ENCODE assay signal across 8 cellular contexts in genomic region chr12:56129914-56130495, GRCh38. TPM values are rescaled to one million over a fixed set of nuclear protein-coding genes. Genes with fewer than 3 reads are reported as not detected.
A peak's percentile ranks its signal among the peaks of the same experiment; 100 is the strongest.
DNase-seq lines count a peak whose midpoint lies in the region; ATAC-seq and TF ChIP-seq lines count a peak whose summit lies in the region.
"Not testable (repeated sequence)": the region's sequence is repeated elsewhere in the genome, so short reads cannot be mapped to it uniquely, and the experiment has no call there.

No MANE protein-coding gene starts in this region.

- 56 to 68% (median 64%) methylated on average over 21 to 22 of the region's 22 CpGs for WGBS in spleen, 5 donors

- peak overlapping the region; percentile 89 for H3K4me2 ChIP-seq in GM23338

- H3K4me3 Mint-ChIP-seq in GM23338: peak overlapping the region; percentile 98
- peak overlapping the region; percentile 97 for H3K4me3 Mint-ChIP-seq in activated naive CD4-positive, alpha-beta T cell treated with anti-CD3 and anti-CD28 coated beads, Interleukin-2, amount 10 ng/mL, durations not matched to agents 7 days and 5 days
- H3K4me3 Mint-ChIP-seq in naive thymus-derived CD4-positive, alpha-beta T cell: peak overlapping the region; percentile 95 to 100 (median 98)

- not testable (repeated sequence) for H3K27me3 ChIP-seq in A673 (replicated peaks; ENCODE audit: insufficient read depth, low read depth, low read length, poor library complexity); GM23338 (ENCODE audit: insufficient read depth); Peyer's patch; effector memory CD4-positive, alpha-beta T cell (replicated peaks; ENCODE audit: control insufficient read depth, insufficient read depth, low read length, poor library complexity, severe bottlenecking); iPS-15b (ENCODE audit: control insufficient read depth, insufficient read depth, low read length); naive thymus-derived CD4-positive, alpha-beta T cell (ENCODE audit: control insufficient read depth in 2 of 2, insufficient read depth in 2 of 2, low read length in 2 of 2); spleen (replicated peaks in 1 of 7)

- H3F3A ChIP-seq in GM23338 (replicated peaks; ENCODE audit: low read depth): not testable (repeated sequence)

- CTCF ChIA-PET in A673 (lab: Charles Lee): not testable (repeated sequence)
- CTCF ChIA-PET in activated naive CD4-positive, alpha-beta T cell treated with anti-CD3 and anti-CD28 coated beads, Interleukin-2, amount 10 ng/mL, durations not matched to agents 7 days and 5 days (lab: Charles Lee): interaction anchor here (0.6 to 2.7 kb wide), 2 partner anchors 11 to 14 kb away, joined by 3 to 20 read pairs; partner anchors contain the start of gene ZC3H10
- CTCF ChIA-PET in naive thymus-derived CD4-positive, alpha-beta T cell (lab: Charles Lee): interaction anchor here (0.5 to 5.2 kb wide), 6 partner anchors 10 to 372 kb away, joined by 3 to 37 read pairs (median 7); partner anchors contain the start of gene SMARCC2

- peaks cover 50% of the 10 kb centered on the region for H3K36me3 Mint-ChIP-seq in GM23338 (ENCODE audit: low read depth)
- peaks cover 57% of the 10 kb centered on the region for H3K36me3 Mint-ChIP-seq in activated naive CD4-positive, alpha-beta T cell treated with anti-CD3 and anti-CD28 coated beads, Interleukin-2, amount 10 ng/mL, durations not matched to agents 7 days and 5 days
- H3K36me3 Mint-ChIP-seq in naive thymus-derived CD4-positive, alpha-beta T cell: peaks cover 10 to 47% (median 37%) of the 10 kb centered on the region in 5 donors

- TF ChIP-seq CTCF in A673 (conservative IDR thresholded peaks at IDR 0.05; ENCODE audit: low read depth, low read length); GM23338 (conservative IDR thresholded peaks at IDR 0.05; ENCODE audit: low read depth in 2 of 2); Peyer's patch (IDR thresholded peaks at IDR 0.05); spleen (IDR thresholded peaks at IDR 0.05 in 8 of 11, conservative IDR thresholded peaks at IDR 0.05 in 3 of 11): not testable (repeated sequence)

- H3K27ac Mint-ChIP-seq in GM23338: not testable (repeated sequence)
- H3K27ac Mint-ChIP-seq in activated naive CD4-positive, alpha-beta T cell treated with anti-CD3 and anti-CD28 coated beads, Interleukin-2, amount 10 ng/mL, durations not matched to agents 7 days and 5 days: peak overlapping the region; percentile 94
- H3K27ac Mint-ChIP-seq in naive thymus-derived CD4-positive, alpha-beta T cell: peak overlapping the region; percentile 86 to 97 (median 91)

- POLR2A ChIA-PET in A673 (lab: Charles Lee; ENCODE audit: low non-redundant PET): not testable (repeated sequence)
- POLR2A ChIA-PET in naive thymus-derived CD4-positive, alpha-beta T cell (lab: Charles Lee): interaction anchor here (0.6 to 13.1 kb wide), 10 partner anchors 12 to 209 kb away, joined by 3 to 192 read pairs (median 4); partner anchors contain the start of genes IL23A, MYL6, MYL6B and RPL41

- H3K27ac ChIP-seq in A673 (ENCODE audit: low read depth, low read length, poor library complexity, severe bottlenecking) (peak overlapping the region; percentile 74), Peyer's patch (peak overlapping the region; percentile 18 to 96 (median 91)), spleen (peak overlapping the region; percentile 82 to 94 (median 90))
- H3K27ac ChIP-seq in GM23338 (ENCODE audit: low read depth): not testable (repeated sequence)
- peak overlapping the region; percentile 76 for H3K27ac ChIP-seq in effector memory CD4-positive, alpha-beta T cell (ENCODE audit: insufficient read depth, low read length, poor library complexity, severe bottlenecking)
- peak overlapping the region; percentile 84 for H3K27ac ChIP-seq in naive thymus-derived CD4-positive, alpha-beta T cell (ENCODE audit: low read depth, low read length)

- not testable (repeated sequence) for H3K9me3 Mint-ChIP-seq in GM23338; activated naive CD4-positive, alpha-beta T cell treated with anti-CD3 and anti-CD28 coated beads, Interleukin-2, amount 10 ng/mL, durations not matched to agents 7 days and 5 days; naive thymus-derived CD4-positive, alpha-beta T cell

- peaks cover 13% of the 10 kb centered on the region; the same call in 1 of the 2 replicates for H4K20me1 ChIP-seq in GM23338 (replicated peaks; ENCODE audit: insufficient read depth)

- not testable (repeated sequence) for H3K27me3 Mint-ChIP-seq in GM23338 (ENCODE audit: insufficient read depth, low read depth, poor library complexity); activated naive CD4-positive, alpha-beta T cell treated with anti-CD3 and anti-CD28 coated beads, Interleukin-2, amount 10 ng/mL, durations not matched to agents 7 days and 5 days; naive thymus-derived CD4-positive, alpha-beta T cell

- H3K4me1 Mint-ChIP-seq in GM23338: peaks cover 30% of the 10 kb centered on the region
- peaks cover 75% of the 10 kb centered on the region for H3K4me1 Mint-ChIP-seq in activated naive CD4-positive, alpha-beta T cell treated with anti-CD3 and anti-CD28 coated beads, Interleukin-2, amount 10 ng/mL, durations not matched to agents 7 days and 5 days
- peaks cover 40 to 71% (median 63%) of the 10 kb centered on the region in 7 donors for H3K4me1 Mint-ChIP-seq in naive thymus-derived CD4-positive, alpha-beta T cell

- not testable (repeated sequence) for DNase-seq in A673 (ENCODE audit: low spot score); GM23338 (ENCODE audit: low spot score); Peyer's patch; activated naive CD4-positive, alpha-beta T cell treated with anti-CD3 and anti-CD28 coated beads, Interleukin-2, amount 10 ng/mL, durations not matched to agents 7 days and 5 days; effector memory CD4-positive, alpha-beta T cell; naive thymus-derived CD4-positive, alpha-beta T cell; spleen

- H3K9me3 ChIP-seq in A673 (ENCODE audit: low read depth, low read length, poor library complexity, severe bottlenecking); Peyer's patch; effector memory CD4-positive, alpha-beta T cell (ENCODE audit: control insufficient read depth, low read length); iPS-15b (ENCODE audit: control insufficient read depth, insufficient read depth, low read length); naive thymus-derived CD4-positive, alpha-beta T cell (ENCODE audit: control insufficient read depth in 2 of 3, low read length in 3 of 3); spleen: not testable (repeated sequence)

- H3K4me1 ChIP-seq in A673 (ENCODE audit: insufficient read depth, low read length, poor library complexity, severe bottlenecking) (peaks cover 21% of the 10 kb centered on the region), GM23338 (ENCODE audit: insufficient read depth) (peaks cover 17% of the 10 kb centered on the region), Peyer's patch (peaks cover 4 to 35% (median 17%) of the 10 kb centered on the region in 4 donors), iPS-15b (ENCODE audit: control insufficient read depth, insufficient read depth, low read length) (peaks cover 12% of the 10 kb centered on the region), spleen (peaks cover 37 to 72% (median 52%) of the 10 kb centered on the region in 6 donors)
- H3K4me1 ChIP-seq in effector memory CD4-positive, alpha-beta T cell (ENCODE audit: control insufficient read depth, insufficient read depth, low read length, poor library complexity, severe bottlenecking): peaks cover 34% of the 10 kb centered on the region
- peaks cover 39 to 55% of the 10 kb centered on the region in 2 donors for H3K4me1 ChIP-seq in naive thymus-derived CD4-positive, alpha-beta T cell (ENCODE audit: control insufficient read depth in 2 of 2, insufficient read depth in 2 of 2, low read length in 2 of 2)

- not testable (repeated sequence) for H2AFZ ChIP-seq in GM23338

- H3K4me3 ChIP-seq in A673 (ENCODE audit: low read depth, low read length, poor library complexity, severe bottlenecking) (peak overlapping the region; percentile 72), GM23338 (peak overlapping the region; percentile 89), Peyer's patch (peak overlapping the region in 3 of 4 donors; percentile 79 to 93 (median 82)), iPS-15b (ENCODE audit: low read depth, low read length) (peak overlapping the region; percentile 93), spleen (peak overlapping the region; percentile 50 to 94 (median 79))
- H3K4me3 ChIP-seq in effector memory CD4-positive, alpha-beta T cell (ENCODE audit: insufficient read depth, low read depth, low read length, poor library complexity, severe bottlenecking): peak overlapping the region; percentile 71
- peak overlapping the region; percentile 77 for H3K4me3 ChIP-seq in naive thymus-derived CD4-positive, alpha-beta T cell (ENCODE audit: low read length)

- not testable (repeated sequence) for BruUV-seq in A673 (replicated peaks; lab: Mats Ljungman, UMichigan)

- H3K36me3 ChIP-seq in A673 (ENCODE audit: insufficient read depth, low read length, poor library complexity, severe bottlenecking) (peaks cover 42% of the 10 kb centered on the region), GM23338 (ENCODE audit: insufficient read depth) (peaks cover 30% of the 10 kb centered on the region), Peyer's patch (peaks cover 0 to 41% (median 0%) of the 10 kb centered on the region in 3 donors), iPS-15b (ENCODE audit: control insufficient read depth, insufficient read depth, low read length) (peaks cover 31% of the 10 kb centered on the region), spleen (peaks cover 3 to 49% (median 46%) of the 10 kb centered on the region in 6 donors)
- H3K36me3 ChIP-seq in effector memory CD4-positive, alpha-beta T cell (ENCODE audit: control insufficient read depth, insufficient read depth, low read length): peaks cover 49% of the 10 kb centered on the region
- peaks cover 39 to 54% (median 44%) of the 10 kb centered on the region in 3 experiments for H3K36me3 ChIP-seq in naive thymus-derived CD4-positive, alpha-beta T cell (ENCODE audit: control insufficient read depth in 2 of 3, insufficient read depth in 3 of 3, low read length in 3 of 3)

- peak overlapping the region; percentile 61 for H3K9ac ChIP-seq in iPS-15b (ENCODE audit: low read depth, low read length)

- intact Hi-C loops in A673 (cut with micrococcal nuclease; ENCODE audit: unreplicated experiment): loop anchor here (2.0 kb wide), 1 partner anchor 27 kb away; no protein-coding TSS in a partner anchor
- intact Hi-C loops in naive thymus-derived CD4-positive, alpha-beta T cell (cut with micrococcal nuclease): loop anchor here in 1 of 2 donors (1.0 to 5.0 kb wide), 5 partner anchors 8 to 957 kb away; partner anchors contain the start of genes MYL6B, NAB2, STAT2 and TIMELESS
- intact Hi-C loops in spleen (cut with DNase I; ENCODE audit: low total_unique reads): not testable (repeated sequence)

- H3K9me2 ChIP-seq in GM23338 (ENCODE audit: insufficient read depth): not testable (repeated sequence)

- not testable (repeated sequence) for TF ChIP-seq POLR2A in Peyer's patch (IDR thresholded peaks at IDR 0.05); spleen (IDR thresholded peaks at IDR 0.05)

- peaks cover 21% of the 10 kb centered on the region for H3K79me2 ChIP-seq in GM23338 (replicated peaks; ENCODE audit: insufficient read depth)

- not testable (repeated sequence) for ATAC-seq in GM23338; naive thymus-derived CD4-positive, alpha-beta T cell

RNA-seq across cellular contexts. Expression of gene ESYT1, which starts 1.9 kb away (rescaled TPM):
- total RNA-seq in A673 (2021) (90.0 and 107 TPM in 2 replicates), Peyer's patch (10 to 100 TPM; 36.3 to 62.7 (median 53.2) TPM), spleen (100 to 1,000 TPM in 6 of 7 donors, 10 to 100 TPM in 1; 89.0 to 112 (median 107) TPM)
- total RNA-seq in GM23338 (2014; rRNA removed; shearing (Covaris generic)): 97.2 and 142 TPM in 2 replicates
- polyA plus RNA-seq in GM23338 (2016; fragmentation: Nextera tagmentation; extraction: Ambion mirVana) (23.3 and 26.2 TPM in 2 replicates), spleen (10 to 100 TPM; 20.2 to 39.8 (median 33.2) TPM)
- 100 to 1,000 TPM; 121 to 300 (median 221) TPM for total RNA-seq in naive thymus-derived CD4-positive, alpha-beta T cell
- 100 to 1,000 TPM; 282 to 353 TPM for polyA plus RNA-seq in naive thymus-derived CD4-positive, alpha-beta T cell

RNA-seq across cellular contexts. Expression of gene ZC3H10, which starts 11.9 kb away (rescaled TPM):
- 11.8 and 14.4 TPM in 2 replicates for total RNA-seq in A673 (2021)
- total RNA-seq in GM23338 (2014; rRNA removed; shearing (Covaris generic)): 4.2 and 5.4 TPM in 2 replicates
- polyA plus RNA-seq in GM23338 (2016; fragmentation: Nextera tagmentation; extraction: Ambion mirVana): 2.2 and 2.7 TPM in 2 replicates
- 1 to 10 TPM; 2.0 to 5.5 (median 3.8) TPM for total RNA-seq in Peyer's patch
- total RNA-seq in naive thymus-derived CD4-positive, alpha-beta T cell: 10 to 100 TPM in 3 of 5 experiments, 1 to 10 TPM in 2; 7.8 to 16.3 (median 13.3) TPM
- polyA plus RNA-seq in naive thymus-derived CD4-positive, alpha-beta T cell: 1 to 10 TPM; 2.4 to 4.1 TPM
- 10 to 100 TPM in 4 of 7 donors, 1 to 10 TPM in 3; 7.4 to 13.6 (median 10.5) TPM for total RNA-seq in spleen
- 1 to 10 TPM; 1.5 to 4.0 (median 2.5) TPM for polyA plus RNA-seq in spleen

RNA-seq across cellular contexts. Expression of gene RPL41, which starts 13.6 kb away (rescaled TPM):
- total RNA-seq in A673 (2021) (3,332 and 3,475 TPM in 2 replicates), Peyer's patch (1,000 to 10,000 TPM; 1,852 to 2,996 (median 2,194) TPM), spleen (1,000 to 10,000 TPM; 2,138 to 3,021 (median 2,534) TPM)
- 1,633 and 2,039 TPM in 2 replicates for total RNA-seq in GM23338 (2014; rRNA removed; shearing (Covaris generic))
- polyA plus RNA-seq in GM23338 (2016; fragmentation: Nextera tagmentation; extraction: Ambion mirVana) (3,858 and 3,875 TPM in 2 replicates), spleen (1,000 to 10,000 TPM; 7,053 to 9,352 (median 7,491) TPM)
- 1,000 to 10,000 TPM; 3,787 to 6,048 (median 5,952) TPM for total RNA-seq in naive thymus-derived CD4-positive, alpha-beta T cell
- polyA plus RNA-seq in naive thymus-derived CD4-positive, alpha-beta T cell: over 10,000 TPM in 1 of 2 donors, 1,000 to 10,000 TPM in 1; 6,745 to 10,251 TPM

RNA-seq across cellular contexts. Expression of gene MYL6B, which starts 22.4 kb away (rescaled TPM):
- total RNA-seq in A673 (2021) (180 and 181 TPM in 2 replicates), Peyer's patch (10 to 100 TPM; 16.0 to 46.2 (median 21.3) TPM), spleen (100 to 1,000 TPM in 1 of 7 donors, 10 to 100 TPM in 6; 17.1 to 101 (median 35.7) TPM)
- total RNA-seq in GM23338 (2014; rRNA removed; shearing (Covaris generic)): 96.9 and 103 TPM in 2 replicates
- polyA plus RNA-seq in GM23338 (2016; fragmentation: Nextera tagmentation; extraction: Ambion mirVana) (164 and 170 TPM in 2 replicates), spleen (10 to 100 TPM; 50.1 to 69.1 (median 57.0) TPM)
- 10 to 100 TPM in 2 of 5 experiments, 1 to 10 TPM in 3; 3.7 to 60.3 (median 8.9) TPM for total RNA-seq in naive thymus-derived CD4-positive, alpha-beta T cell
- polyA plus RNA-seq in naive thymus-derived CD4-positive, alpha-beta T cell: 1 to 10 TPM; 5.6 to 6.7 TPM

RNA-seq across cellular contexts. Expression of gene PA2G4, which starts 25.6 kb away (rescaled TPM):
- 302 and 327 TPM in 2 replicates for total RNA-seq in A673 (2021)
- 231 and 237 TPM in 2 replicates for total RNA-seq in GM23338 (2014; rRNA removed; shearing (Covaris generic))
- 349 and 373 TPM in 2 replicates for polyA plus RNA-seq in GM23338 (2016; fragmentation: Nextera tagmentation; extraction: Ambion mirVana)
- total RNA-seq in Peyer's patch: 100 to 1,000 TPM in 1 of 4 donors, 10 to 100 TPM in 3; 34.3 to 221 (median 48.7) TPM
- total RNA-seq in naive thymus-derived CD4-positive, alpha-beta T cell: 100 to 1,000 TPM in 3 of 5 experiments, 10 to 100 TPM in 2; 61.7 to 254 (median 109) TPM
- 100 to 1,000 TPM; 216 to 218 TPM for polyA plus RNA-seq in naive thymus-derived CD4-positive, alpha-beta T cell
- total RNA-seq in spleen: 10 to 100 TPM; 70.5 to 92.8 (median 78.0) TPM
- 10 to 100 TPM; 52.8 to 74.1 (median 71.0) TPM for polyA plus RNA-seq in spleen
